ENCODE assay signal across 28 cellular contexts in genomic region chr1:173963477-173963876, GRCh38.
"Had no signal": no experiment of that assay in that cellular context is flagged by ENCODE, and none has a peak within 500 bp of the region (broad histone marks: within the 10 kb centered on the region; RNA-seq: fewer than 3 reads in every experiment).

No MANE protein-coding gene starts in this region.

- H3K4me3 Mint-ChIP-seq: immature natural killer cell; naive thymus-derived CD4-positive, alpha-beta T cell; nephron progenitor cell; neural progenitor cell; stimulated activated effector memory CD8-positive, alpha-beta T cell treated with anti-CD3 and anti-CD28 coated beads, Interleukin-12 subunit alpha, Interleukin-12 subunit beta, amount 100 ng/mL, for 72 hours; stimulated activated naive CD8-positive, alpha-beta T cell treated with anti-CD3 and anti-CD28 coated beads, Interleukin-15, Interleukin-2, amounts not matched to agents 100 ng/mL and 50 ng/mL, for 24 hours had no signal

- H3K4me1 Mint-ChIP-seq: nephron progenitor cell; neural progenitor cell; stimulated activated effector memory CD8-positive, alpha-beta T cell treated with anti-CD3 and anti-CD28 coated beads, Interleukin-12 subunit alpha, Interleukin-12 subunit beta, amount 100 ng/mL, for 72 hours had no signal

- DNase-seq: hypothalamus; immature natural killer cell; kidney; left colon; left lung; lower lobe of right lung; mammary epithelial cell; mesendoderm; midbrain; mucosa of descending colon; naive thymus-derived CD4-positive, alpha-beta T cell; nephron progenitor cell; occipital lobe; stimulated activated CD4-positive, alpha-beta T cell treated with anti-CD3 and anti-CD28 coated beads, Interleukin-12 subunit alpha, Interleukin-12 subunit beta, amount 100 ng/mL, for 4 hours; stimulated activated CD4-positive, alpha-beta T cell treated with anti-CD3 and anti-CD28 coated beads, Interleukin-15, amount 100 ng/mL, for 24 hours; stimulated activated CD4-positive, alpha-beta T cell treated with anti-CD3 and anti-CD28 coated beads, Interleukin-2, amount 100 ng/mL, for 24 hours; stimulated activated CD4-positive, alpha-beta T cell treated with anti-CD3 and anti-CD28 coated beads, Interleukin-4, amount 100 ng/mL, for 1 hour; stimulated activated naive CD4-positive, alpha-beta T cell; tibial artery; trophoblast cell; upper lobe of right lung had no signal

- FAIRE-seq: islet of Langerhans, kidney, urothelium cell line had no signal

- H3K27ac Mint-ChIP-seq: nephron progenitor cell; neural progenitor cell; stimulated activated effector memory CD8-positive, alpha-beta T cell treated with anti-CD3 and anti-CD28 coated beads, Interleukin-12 subunit alpha, Interleukin-12 subunit beta, amount 100 ng/mL, for 72 hours; stimulated activated naive CD8-positive, alpha-beta T cell treated with anti-CD3 and anti-CD28 coated beads, Interleukin-15, Interleukin-2, amounts not matched to agents 100 ng/mL and 50 ng/mL, for 24 hours had no signal

- ATAC-seq: left colon; left lung; lower lobe of right lung; mucosa of descending colon; naive thymus-derived CD4-positive, alpha-beta T cell; sciatic nerve; stimulated activated effector memory CD8-positive, alpha-beta T cell treated with anti-CD3 and anti-CD28 coated beads, Interleukin-12 subunit alpha, Interleukin-12 subunit beta, amount 100 ng/mL, for 72 hours; upper lobe of right lung had no signal

- H3K9me3 Mint-ChIP-seq: immature natural killer cell; naive thymus-derived CD4-positive, alpha-beta T cell; nephron progenitor cell; neural progenitor cell; stimulated activated effector memory CD8-positive, alpha-beta T cell treated with anti-CD3 and anti-CD28 coated beads, Interleukin-12 subunit alpha, Interleukin-12 subunit beta, amount 100 ng/mL, for 72 hours; stimulated activated naive CD8-positive, alpha-beta T cell treated with anti-CD3 and anti-CD28 coated beads, Interleukin-15, Interleukin-2, amounts not matched to agents 100 ng/mL and 50 ng/mL, for 24 hours had no signal

- H3K27me3 Mint-ChIP-seq: naive thymus-derived CD4-positive, alpha-beta T cell; progenitor cell of endocrine pancreas; stimulated activated naive CD8-positive, alpha-beta T cell treated with anti-CD3 and anti-CD28 coated beads, Interleukin-15, Interleukin-2, amounts not matched to agents 100 ng/mL and 50 ng/mL, for 24 hours had no signal
